22 cellular contexts compared by ENCODE assay signal in the genomic region with DNA sequence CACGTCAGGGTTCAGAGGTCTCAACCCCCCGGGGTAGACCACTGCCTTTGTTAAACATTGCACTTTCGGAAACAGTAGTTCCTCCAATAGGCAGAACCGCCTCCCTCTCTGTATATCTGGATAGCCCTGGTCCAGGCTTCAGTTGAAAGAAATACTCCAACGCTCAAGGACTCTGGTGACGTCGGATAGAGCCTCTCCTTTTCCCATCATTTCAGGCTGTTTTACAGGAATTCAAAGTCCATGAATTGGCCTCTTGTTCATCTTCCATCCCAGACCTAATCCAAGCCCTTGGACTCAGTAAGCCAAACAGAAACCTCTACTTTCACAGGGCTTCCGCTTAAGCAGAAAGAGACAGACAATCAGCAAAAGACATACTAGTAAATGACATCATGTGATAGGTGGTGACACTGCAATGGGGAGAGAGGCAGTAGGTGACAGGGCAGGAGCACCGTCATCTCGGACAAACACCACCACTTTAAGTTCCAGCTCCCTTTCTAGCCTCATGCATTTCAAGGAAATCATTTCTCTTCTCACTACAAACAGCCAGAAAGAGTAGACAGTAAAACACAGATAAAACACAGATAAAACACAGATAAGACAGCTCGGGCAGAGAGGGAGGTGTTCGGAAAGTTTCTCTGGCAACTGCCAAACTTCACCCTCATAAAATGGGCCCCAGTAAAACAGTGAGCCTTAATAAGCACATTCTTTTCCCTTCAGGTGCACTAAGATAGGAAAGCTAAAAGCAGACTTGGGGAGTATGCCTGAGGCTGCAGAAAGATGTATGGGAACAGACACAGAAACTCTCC. TPM values are rescaled to one million over a fixed set of nuclear protein-coding genes. Genes with fewer than 3 reads are reported as not detected.
DNase-seq lines count a peak whose midpoint lies in the region; ATAC-seq, FAIRE-seq and TF ChIP-seq lines count a peak whose summit lies in the region.
"Had no signal": no experiment of that assay in that cellular context is flagged by ENCODE, and none has a peak within 500 bp of the region (broad histone marks: within the 10 kb centered on the region; RNA-seq: fewer than 3 reads in every experiment).

No MANE protein-coding gene starts in this region.

- WGBS in prostate gland = 34% methylated on average over 12 of the region's 12 CpGs

- H3K9me3 ChIP-seq in adipocyte (ENCODE audit: control insufficient read depth, low read length) = no peaks in the 10 kb centered on the region
- no peaks in the 10 kb centered on the region for H3K9me3 ChIP-seq in prostate gland

- H3K27ac ChIP-seq in prostate gland = peak overlapping the region; percentile 67 to 68

- H3K4me3 ChIP-seq in adipocyte (ENCODE audit: low read length) (no peak overlapping the region), prostate gland (no peak overlapping the region)

- no peak for FAIRE-seq in H54 (lab: Jason Lieb, UNC)
- FAIRE-seq: colon, HTR-8/SVneo had no signal

- POLR2A ChIA-PET in GM10248 (lab: Yijun Ruan, JAX) = no interaction called here

- TF ChIP-seq POLR2A in prostate gland (IDR thresholded peaks at IDR 0.05) (no peak), H54 (IDR thresholded peaks at IDR 0.05; ENCODE audit: low read depth, low read length) (no peak)

- no peaks in the 10 kb centered on the region for H3K27me3 ChIP-seq in adipocyte (replicated peaks; ENCODE audit: control insufficient read depth, insufficient read depth, low read length)
- H3K27me3 ChIP-seq in prostate gland (replicated peaks; ENCODE audit: insufficient read depth) = no peaks in the 10 kb centered on the region

- TF ChIP-seq CTCF in GM10248 (IDR thresholded peaks at IDR 0.05; ENCODE audit: control extremely low read depth, extremely low read depth, low read depth, missing control alignments) (no peak), prostate gland (IDR thresholded peaks at IDR 0.05) (no peak)

- CTCF ChIA-PET in GM10248 (lab: Yijun Ruan, JAX) = no interaction called here

- H3K36me3 ChIP-seq in adipocyte (ENCODE audit: control insufficient read depth, insufficient read depth, low read length, severe bottlenecking) (no peaks in the 10 kb centered on the region), prostate gland (no peaks in the 10 kb centered on the region)

- DNase-seq in GM10248 (ENCODE audit: extremely low spot score) = peak; percentile 0
- DNase-seq in adipocyte (ENCODE audit: low read depth) = no peak
- peak; percentile 72 for DNase-seq in islet precursor cell
- DNase-seq in prostate gland (ENCODE audit: low spot score) = peak; percentile 55
- DNase-seq in H54 (ENCODE audit: insufficient read length, low spot score) = no peak
- DNase-seq in nucleus accumbens (lab: John Stamatoyannopoulos, UW) = no peak
- DNase-seq: activated CD8-positive, alpha-beta memory T cell treated with anti-CD3 and anti-CD28 coated beads for 24 hours; activated T-cell treated with anti-CD3 and anti-CD28 coated beads, Interleukin-2, amount 50 U/mL, for 72 hours; CD4-positive, alpha-beta memory T cell; DMS79; mammary epithelial cell; NCI-H2171 treated with DMSO at 0.1 percent for 48 hours; nephron progenitor cell had no signal

- ATAC-seq in HG03442 (IDR thresholded peaks at IDR 0.05; ENCODE audit: unreplicated experiment) (no peak), HG03108 (IDR thresholded peaks at IDR 0.05; ENCODE audit: unreplicated experiment) (no peak)
- ATAC-seq: activated CD4-positive, CD25-positive, alpha-beta regulatory T cell treated with anti-CD3 and anti-CD28 coated beads, Interleukin-2, amount 50 U/mL, for 24 hours; activated T-cell treated with anti-CD3 and anti-CD28 coated beads, Interleukin-2, amount 50 U/mL, for 72 hours had no signal

- peaks cover 55% of the 10 kb centered on the region for H3K4me1 ChIP-seq in adipocyte (ENCODE audit: control insufficient read depth, insufficient read depth, low read length)
- H3K4me1 ChIP-seq in prostate gland (replicated peaks) = peaks cover 15% of the 10 kb centered on the region

- peak overlapping the region; percentile 6 for H3K9ac ChIP-seq in adipocyte (ENCODE audit: low read length)

- intact Hi-C loops in prostate gland (cut with DNase I) = no loop called here

RNA-seq across cellular contexts. Expression of a gene that starts 2.3 kb away (rescaled TPM):
- 100 to 1,000 TPM; 106 to 146 TPM for total RNA-seq in prostate gland
- total RNA-seq: activated T-cell treated with anti-CD3 and anti-CD28 coated beads, Interleukin-2, amount 50 U/mL, for 72 hours; CD4-positive, alpha-beta memory T cell; LHCN-M2; mammary epithelial cell; renal cortical epithelial cell; T-helper 1 cell treated with Interleukin-12 subunit alpha and Interleukin-12 subunit beta and Interleukin-4 antibody, amounts not matched to agents 30 ng/mL and 1 ng/mL, for 36 hours; temporal lobe had no signal

RNA-seq across cellular contexts. Expression of a gene that starts 58.3 kb away (rescaled TPM):
- not detected for total RNA-seq in prostate gland
- total RNA-seq: activated T-cell treated with anti-CD3 and anti-CD28 coated beads, Interleukin-2, amount 50 U/mL, for 72 hours; CD4-positive, alpha-beta memory T cell; LHCN-M2; mammary epithelial cell; renal cortical epithelial cell; T-helper 1 cell treated with Interleukin-12 subunit alpha and Interleukin-12 subunit beta and Interleukin-4 antibody, amounts not matched to agents 30 ng/mL and 1 ng/mL, for 36 hours; temporal lobe had no signal

Comparison
In these comparisons a context has a peak if more than half of its experiments do, and no peak if none do; other contexts are left out.
1. DNase-seq: peak in GM10248 (single experiment), islet precursor cell (single experiment) and prostate gland (single experiment); none in adipocyte (single experiment), H54 (single experiment) and nucleus accumbens (0 of 56).